10 cellular contexts compared by ENCODE assay signal in the genomic region with DNA sequence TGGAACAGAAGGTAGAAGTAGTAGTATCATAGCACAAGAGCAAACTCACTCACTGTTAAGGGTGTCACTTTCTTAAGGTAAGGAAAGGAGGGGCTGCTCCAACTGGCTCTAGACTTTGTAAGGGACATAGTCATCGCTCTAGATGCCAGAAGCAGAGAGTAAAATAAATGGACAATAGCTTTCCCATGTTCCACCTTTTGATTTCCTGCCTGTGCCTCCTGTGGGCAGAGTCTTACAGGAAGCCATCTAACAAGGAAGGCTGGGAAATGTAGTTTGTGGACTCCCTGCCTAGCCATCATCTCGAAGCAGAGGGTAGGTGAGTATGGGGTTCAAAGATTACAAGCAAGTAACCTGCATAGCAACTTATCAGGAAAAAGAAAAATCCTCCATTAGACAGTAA. TPM values are rescaled to one million over a fixed set of nuclear protein-coding genes. Genes with fewer than 3 reads are reported as not detected.
DNase-seq lines count a peak whose midpoint lies in the region; ATAC-seq and TF ChIP-seq lines count a peak whose summit lies in the region.
"Had no signal": no experiment of that assay in that cellular context is flagged by ENCODE, and none has a peak within 500 bp of the region (broad histone marks: within the 10 kb centered on the region; RNA-seq: fewer than 3 reads in every experiment).

No MANE protein-coding gene starts in this region.

- H3K4me3 ChIP-seq in CD8-positive, alpha-beta T cell (ENCODE audit: low read depth, low read length): no peak overlapping the region

- no peak for TF ChIP-seq CTCF in CD8-positive, alpha-beta T cell (IDR thresholded peaks at IDR 0.05)

- no peak overlapping the region for H3K4me3 Mint-ChIP-seq in CD8-positive, alpha-beta T cell

- H3K27me3 Mint-ChIP-seq in CD8-positive, alpha-beta T cell (ENCODE audit: low read depth): no peaks in the 10 kb centered on the region
- H3K27me3 Mint-ChIP-seq: central memory CD8-positive, alpha-beta T cell had no signal

- POLR2A ChIA-PET in CD8-positive, alpha-beta T cell (lab: Charles Lee): no interaction called here

- CTCF ChIA-PET in CD8-positive, alpha-beta T cell (lab: Charles Lee): no interaction called here

- H3K9me3 Mint-ChIP-seq in CD8-positive, alpha-beta T cell: no peaks in the 10 kb centered on the region
- H3K9me3 Mint-ChIP-seq: central memory CD8-positive, alpha-beta T cell had no signal

- intact Hi-C loops in CD8-positive, alpha-beta T cell (cut with DNase I, micrococcal nuclease): loop anchor here (5.0 to 10.0 kb wide), 4 partner anchors 139 to 771 kb away; a partner anchor contains a TSS

- no peak overlapping the region for H3K27ac ChIP-seq in CD8-positive, alpha-beta T cell (ENCODE audit: low read depth, low read length)

- H3K27ac Mint-ChIP-seq in CD8-positive, alpha-beta T cell: no peak overlapping the region

- ATAC-seq in CD8-positive, alpha-beta T cell: no peak
- ATAC-seq in GM21423 (IDR thresholded peaks at IDR 0.05; ENCODE audit: unreplicated experiment) (no peak), HG02840 (IDR thresholded peaks at IDR 0.05; ENCODE audit: low FRiP score, unreplicated experiment) (no peak)

- H3K27me3 ChIP-seq in CD8-positive, alpha-beta T cell (ENCODE audit: insufficient read depth, low read length): no peaks in the 10 kb centered on the region

- H3K36me3 ChIP-seq in CD8-positive, alpha-beta T cell (ENCODE audit: insufficient read depth, low read length): no peaks in the 10 kb centered on the region

- peaks cover 15% of the 10 kb centered on the region for H3K4me1 ChIP-seq in CD8-positive, alpha-beta T cell (ENCODE audit: insufficient read depth, low read length)

- peaks cover 13% of the 10 kb centered on the region for H3K36me3 Mint-ChIP-seq in CD8-positive, alpha-beta T cell

- peak; percentile 37 for DNase-seq in ELR (ENCODE audit: low read depth)
- DNase-seq in Kasumi-1 (lab: John Stamatoyannopoulos, UW): peak; percentile 45 to 51
- peak; percentile 8 for DNase-seq in amniotic epithelial cell (ENCODE audit: low read depth)
- DNase-seq in myocyte (ENCODE audit: low read depth): peak; percentile 10
- no peak for DNase-seq in CD8-positive, alpha-beta T cell
- DNase-seq in AG08396 (ENCODE audit: low spot score): no peak
- DNase-seq: activated CD8-positive, alpha-beta memory T cell treated with anti-CD3 and anti-CD28 coated beads for 24 hours had no signal

- H3K4me1 Mint-ChIP-seq in CD8-positive, alpha-beta T cell (ENCODE audit: low read depth): peaks cover 29% of the 10 kb centered on the region

- no peaks in the 10 kb centered on the region for H3K9me3 ChIP-seq in CD8-positive, alpha-beta T cell (ENCODE audit: low read length)

RNA-seq across cellular contexts. Expression of a gene that starts 1.7 kb away (rescaled TPM):
- total RNA-seq in myocyte: 51.1 and 57.0 TPM in 2 replicates
- polyA plus RNA-seq in myocyte (2012): 11.0 TPM
- 10 to 100 TPM; 68.8 to 70.2 TPM for total RNA-seq in CD8-positive, alpha-beta T cell

Comparison
In these comparisons a context has a peak if more than half of its experiments do, and no peak if none do; other contexts are left out.
1. DNase-seq: peak in ELR (single experiment), Kasumi-1 (2 of 2), amniotic epithelial cell (single experiment) and myocyte (single experiment); none in CD8-positive, alpha-beta T cell (0 of 7) and AG08396 (single experiment).